In genomic region chr10:125135771-125136035, GRCh38 we compare ENCODE assay signal across 1 cellular context.
TF ChIP-seq lines count a peak whose summit lies in the region.

No MANE protein-coding gene starts in this region.

TF ChIP-seq in H1, 55 proteins besides CTCF, POLR2A, EP300 and RAD21 (continued from another document):
- TF ChIP-seq, protein P1, sequence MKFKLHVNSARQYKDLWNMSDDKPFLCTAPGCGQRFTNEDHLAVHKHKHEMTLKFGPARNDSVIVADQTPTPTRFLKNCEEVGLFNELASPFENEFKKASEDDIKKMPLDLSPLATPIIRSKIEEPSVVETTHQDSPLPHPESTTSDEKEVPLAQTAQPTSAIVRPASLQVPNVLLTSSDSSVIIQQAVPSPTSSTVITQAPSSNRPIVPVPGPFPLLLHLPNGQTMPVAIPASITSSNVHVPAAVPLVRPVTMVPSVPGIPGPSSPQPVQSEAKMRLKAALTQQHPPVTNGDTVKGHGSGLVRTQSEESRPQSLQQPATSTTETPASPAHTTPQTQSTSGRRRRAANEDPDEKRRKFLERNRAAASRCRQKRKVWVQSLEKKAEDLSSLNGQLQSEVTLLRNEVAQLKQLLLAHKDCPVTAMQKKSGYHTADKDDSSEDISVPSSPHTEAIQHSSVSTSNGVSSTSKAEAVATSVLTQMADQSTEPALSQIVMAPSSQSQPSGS (IDR thresholded peaks at IDR 0.05; ENCODE audit: low read length) = no peak
- TF ChIP-seq, protein P2, sequence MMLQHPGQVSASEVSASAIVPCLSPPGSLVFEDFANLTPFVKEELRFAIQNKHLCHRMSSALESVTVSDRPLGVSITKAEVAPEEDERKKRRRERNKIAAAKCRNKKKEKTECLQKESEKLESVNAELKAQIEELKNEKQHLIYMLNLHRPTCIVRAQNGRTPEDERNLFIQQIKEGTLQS (IDR thresholded peaks at IDR 0.05; ENCODE audit: insufficient read depth, low read depth, low read length) = no peak
- TF ChIP-seq CTBP2 (IDR thresholded peaks at IDR 0.05; ENCODE audit: borderline replicate concordance, insufficient read depth, insufficient read length, low read length) (no peak), RFX5 (IDR thresholded peaks at IDR 0.05; ENCODE audit: borderline replicate concordance, low read depth, low read length) (no peak), TEAD4 (IDR thresholded peaks at IDR 0.05; ENCODE audit: low read depth, low read length) (no peak), KDM5A (IDR thresholded peaks at IDR 0.05; ENCODE audit: low read length) (no peak), TCF12 (IDR thresholded peaks at IDR 0.05; ENCODE audit: low read depth, low read length) (no peak), CEBPB (IDR thresholded peaks at IDR 0.05; ENCODE audit: low read depth, low read length) (no peak)
